In the genomic region with DNA sequence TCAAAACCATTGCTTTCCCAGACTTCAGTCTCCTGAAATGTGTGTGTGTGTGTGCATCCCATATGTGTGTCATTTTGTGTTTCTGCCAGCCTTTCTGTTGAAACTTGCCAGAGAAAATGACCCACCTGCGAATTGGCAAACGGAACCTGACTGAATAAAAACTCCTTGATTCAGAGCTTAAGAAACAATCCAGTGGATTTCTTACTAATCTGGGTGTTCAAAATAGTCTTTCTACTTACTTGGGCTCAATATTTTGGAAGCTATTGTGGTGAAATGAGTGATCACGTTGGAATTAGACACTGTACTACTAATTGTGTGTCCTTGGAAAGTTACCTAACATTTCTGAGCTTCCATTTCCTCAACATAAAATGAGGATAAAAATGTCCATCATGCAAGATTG, we compare ENCODE assay signal across 17 cellular contexts.
A peak's percentile ranks its signal among the peaks of the same experiment; 100 is the strongest.
DNase-seq lines count a peak whose midpoint lies in the region; ATAC-seq, FAIRE-seq and TF ChIP-seq lines count a peak whose summit lies in the region.
"Had no signal": no experiment of that assay in that cellular context is flagged by ENCODE, and none has a peak within 500 bp of the region (broad histone marks: within the 10 kb centered on the region; RNA-seq: fewer than 3 reads in every experiment).

No MANE protein-coding gene starts in this region.

- H3K27ac ChIP-seq in breast epithelium (peak overlapping the region; percentile 16 to 52), smooth muscle cell (ENCODE audit: low read depth) (peak overlapping the region; percentile 46)
- H3K27ac ChIP-seq: 22Rv1, A549, C4-2B had no signal

- no peaks in the 10 kb centered on the region for H4K20me1 ChIP-seq in smooth muscle cell (ENCODE audit: low read depth)

- BruUV-seq in MCF 10A (replicated peaks; lab: Mats Ljungman, UMichigan), result no TSS peak

- H3F3A ChIP-seq in smooth muscle cell (ENCODE audit: low read depth), result no peaks in the 10 kb centered on the region

- no peaks in the 10 kb centered on the region for H3K36me3 Mint-ChIP-seq in MCF 10A (ENCODE audit: insufficient read depth, unreplicated experiment)
- H3K36me3 Mint-ChIP-seq: CD4-positive, alpha-beta memory T cell had no signal

- H3K79me2 ChIP-seq in smooth muscle cell (ENCODE audit: low read depth), result peaks cover 78% of the 10 kb centered on the region

- H3K9me3 ChIP-seq in breast epithelium (no peaks in the 10 kb centered on the region), smooth muscle cell (replicated peaks; ENCODE audit: low read depth) (no peaks in the 10 kb centered on the region)
- H3K9me3 ChIP-seq: A549 had no signal

- H3K27me3 ChIP-seq in breast epithelium (no peaks in the 10 kb centered on the region), bronchial epithelial cell (ENCODE audit: control insufficient read depth, insufficient read depth, low read length) (no peaks in the 10 kb centered on the region), smooth muscle cell (ENCODE audit: low read depth) (no peaks in the 10 kb centered on the region)

- CTCF ChIA-PET in MCF 10A (lab: Yijun Ruan, JAX), result interaction anchor here (0.9 kb wide), 1 partner anchor 117 kb away, joined by 3 read pairs; no protein-coding TSS in a partner anchor

- no peak for TF ChIP-seq CTCF in breast epithelium (IDR thresholded peaks at IDR 0.05)
- no peak for TF ChIP-seq CTCF in MCF 10A (IDR thresholded peaks at IDR 0.05; ENCODE audit: unreplicated experiment)
- TF ChIP-seq CTCF in bronchial epithelial cell (IDR thresholded peaks at IDR 0.05; ENCODE audit: insufficient read depth, low read length, severe bottlenecking), result no peak
- TF ChIP-seq CTCF in smooth muscle cell (IDR thresholded peaks at IDR 0.05; ENCODE audit: borderline replicate concordance, insufficient read depth, poor library complexity, severe bottlenecking), result no peak

- H3K4me3 Mint-ChIP-seq in MCF 10A (ENCODE audit: unreplicated experiment), result no peak overlapping the region
- H3K4me3 Mint-ChIP-seq: CD4-positive, alpha-beta memory T cell had no signal

- WGBS in smooth muscle cell (ENCODE audit: low lambda C conversion rate), result 76% methylated on average over 3 of the region's 3 CpGs

- TF ChIP-seq POLR2A in breast epithelium (IDR thresholded peaks at IDR 0.05), result no peak

- H3K36me3 ChIP-seq in breast epithelium, result no peaks in the 10 kb centered on the region
- H3K36me3 ChIP-seq in bronchial epithelial cell (ENCODE audit: control insufficient read depth, insufficient read depth, low read length), result no peaks in the 10 kb centered on the region
- no peaks in the 10 kb centered on the region for H3K36me3 ChIP-seq in smooth muscle cell (ENCODE audit: low read depth)

- DNase-seq in breast epithelium (ENCODE audit: low spot score in 2 of 2) (no peak), MCF 10A (ENCODE audit: unreplicated experiment) (no peak), bronchial epithelial cell (ENCODE audit: low read depth) (peak; percentile 75), smooth muscle cell (lab: John Stamatoyannopoulos, UW; ENCODE audit: unreplicated experiment) (no peak), DMS114 treated with DMSO at 0.1 percent for 48 hours (lab: John Stamatoyannopoulos, UW; ENCODE audit: unreplicated experiment) (no peak)
- DNase-seq: AML-193; CD4-positive, alpha-beta memory T cell; DMS79 treated with DMSO at 0.1 percent for 48 hours; GF-D8; H7 had no signal

- ATAC-seq in esophagus mucosa, result peak; percentile 83
- ATAC-seq in HG03139 (IDR thresholded peaks at IDR 0.05; ENCODE audit: unreplicated experiment), result no peak
- no peak for ATAC-seq in HG03039 (IDR thresholded peaks at IDR 0.05; ENCODE audit: unreplicated experiment)
- ATAC-seq: A549, GM12878 had no signal

- POLR2A ChIA-PET in MCF 10A (lab: Yijun Ruan, JAX), result interaction anchor here (0.6 to 1.0 kb wide), 3 partner anchors 9 to 160 kb away, joined by 3 read pairs; no protein-coding TSS in a partner anchor

- H3K4me1 ChIP-seq in breast epithelium (no peaks in the 10 kb centered on the region), smooth muscle cell (ENCODE audit: low read depth) (no peaks in the 10 kb centered on the region)
- H3K4me1 ChIP-seq: A549 had no signal

- H3K9ac ChIP-seq in smooth muscle cell (ENCODE audit: low read depth), result no peak overlapping the region

- intact Hi-C loops in breast epithelium (cut with DNase I; ENCODE audit: low total_unique reads) (no loop called here), MCF 10A (cut with micrococcal nuclease) (no loop called here)

- no peak overlapping the region for H3K27ac Mint-ChIP-seq in MCF 10A (ENCODE audit: low read depth, unreplicated experiment)
- H3K27ac Mint-ChIP-seq: CD4-positive, alpha-beta memory T cell had no signal

- H3K27me3 Mint-ChIP-seq in MCF 10A (ENCODE audit: insufficient read depth, unreplicated experiment), result no peaks in the 10 kb centered on the region

- H3K4me3 ChIP-seq in breast epithelium, result no peak overlapping the region
- H3K4me3 ChIP-seq in bronchial epithelial cell (ENCODE audit: low read depth, low read length), result no peak overlapping the region
- no peak overlapping the region for H3K4me3 ChIP-seq in smooth muscle cell
- H3K4me3 ChIP-seq: A549, GM12878 had no signal

- H3K4me1 Mint-ChIP-seq in MCF 10A (ENCODE audit: insufficient read depth, unreplicated experiment), result peaks cover 6% of the 10 kb centered on the region

- H3K9me3 Mint-ChIP-seq in MCF 10A (ENCODE audit: unreplicated experiment), result peaks cover 6% of the 10 kb centered on the region

- H2AFZ ChIP-seq in smooth muscle cell (ENCODE audit: low read depth), result no peak overlapping the region

- FAIRE-seq in bronchial epithelial cell (lab: Jason Lieb, UNC), result no peak
- FAIRE-seq: A549, GM12878 had no signal

- H3K4me2 ChIP-seq in smooth muscle cell, result no peak overlapping the region
- H3K4me2 ChIP-seq: A549 had no signal
